In the genomic region with DNA sequence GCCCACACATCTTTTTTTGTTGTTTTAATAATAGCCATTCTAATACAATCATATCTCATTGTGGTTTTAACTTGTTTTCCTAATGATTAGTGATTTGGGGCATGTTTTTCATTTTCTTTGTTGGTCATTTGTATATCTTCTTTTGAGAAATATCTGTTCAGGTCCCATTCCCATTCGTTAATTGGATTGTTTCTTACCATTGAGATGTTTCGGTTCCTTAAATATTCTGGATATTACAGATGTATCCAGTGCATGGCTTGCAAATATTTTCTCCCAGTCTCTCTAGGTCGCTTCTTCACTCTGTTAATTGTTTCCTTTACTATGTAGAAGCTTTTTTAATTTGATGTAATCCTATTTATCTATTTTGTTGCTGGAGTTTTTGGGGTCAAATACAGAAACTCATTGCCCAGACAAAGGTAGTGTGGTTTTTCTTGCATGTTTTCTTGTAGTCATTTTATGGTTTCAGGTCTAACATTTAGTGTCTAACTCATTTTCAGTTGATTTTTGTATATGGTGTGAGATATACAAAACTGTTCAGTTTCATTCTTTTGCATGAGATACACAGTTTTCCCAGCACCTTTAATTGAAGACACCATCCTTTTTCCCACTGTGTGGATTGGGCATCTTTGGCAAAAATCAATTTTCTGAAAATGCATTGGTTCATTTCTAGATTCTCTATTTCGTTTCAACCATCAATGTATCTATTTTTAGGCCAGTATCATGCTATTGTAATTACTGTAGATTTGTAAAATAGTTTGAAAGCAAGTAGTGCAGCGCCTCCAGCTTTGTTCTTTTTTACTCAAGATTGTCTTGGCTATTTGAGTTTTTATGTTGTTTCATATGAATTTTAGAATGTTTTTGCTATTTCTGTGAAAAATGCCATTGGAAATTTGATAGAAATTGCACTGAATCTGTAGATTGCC, we compare ENCODE assay signal across 17 cellular contexts.
DNase-seq lines count a peak whose midpoint lies in the region; ATAC-seq, FAIRE-seq and TF ChIP-seq lines count a peak whose summit lies in the region.
"Had no signal": no experiment of that assay in that cellular context is flagged by ENCODE, and none has a peak within 500 bp of the region (broad histone marks: within the 10 kb centered on the region; RNA-seq: fewer than 3 reads in every experiment).

No MANE protein-coding gene starts in this region.

- H2AFZ ChIP-seq in GM12878 (ENCODE audit: control insufficient read depth, low read depth, low read length), result no peak overlapping the region
- H2AFZ ChIP-seq: GM23248 had no signal

- TF ChIP-seq POLR2A in GM12878 (IDR thresholded peaks at IDR 0.05; ENCODE audit: low read depth, low read length), result no peak

- no peak overlapping the region for H3K27ac ChIP-seq in GM12878 (ENCODE audit: control insufficient read depth, insufficient read depth)
- H3K27ac ChIP-seq: GM23248 had no signal

- no peak overlapping the region for H3K9ac ChIP-seq in GM12878 (ENCODE audit: control insufficient read depth, insufficient read depth, low read length)
- H3K9ac ChIP-seq: GM23248 had no signal

- H4K20me1 ChIP-seq in GM12878 (ENCODE audit: control insufficient read depth, insufficient read depth), result no peaks in the 10 kb centered on the region

- H3K4me3 ChIP-seq in GM12878 (no peak overlapping the region), Caco-2 (ENCODE audit: low read depth, low read length) (no peak overlapping the region)
- H3K4me3 ChIP-seq: GM23248 had no signal

- H3K36me3 ChIP-seq in GM12878 (ENCODE audit: control insufficient read depth in 2 of 2, insufficient read depth in 2 of 2, low read length in 1 of 2) (no peaks in the 10 kb centered on the region), Caco-2 (ENCODE audit: control insufficient read depth, insufficient read depth, low read length) (no peaks in the 10 kb centered on the region)

- FAIRE-seq in GM12878 (lab: Jason Lieb, UNC), result no peak
- FAIRE-seq: A204.1, H54 had no signal

- H3K27me3 Mint-ChIP-seq in Caco-2 (ENCODE audit: insufficient read depth, unreplicated experiment) (no peaks in the 10 kb centered on the region), type B pancreatic cell (no peaks in the 10 kb centered on the region)
- H3K27me3 Mint-ChIP-seq: B cell; CD4-positive, alpha-beta T cell; IgD-negative memory B cell had no signal

- SMC1A ChIA-PET in GM12878 (lab: Charles Lee; ENCODE audit: uncharacterized antibody, unreplicated experiment), result interaction anchor here (2.4 kb wide), 1 partner anchor 154 kb away, joined by 8 read pairs; no protein-coding TSS in a partner anchor

- peaks cover 3% of the 10 kb centered on the region; the same call in 1 of the 2 replicates for H3K4me1 ChIP-seq in GM12878 (ENCODE audit: control insufficient read depth, insufficient read depth, low read length)
- H3K4me1 ChIP-seq in Caco-2, result 0 out of 2 replicates have a peak, but pooled peaks cover 3% of the 10 kb centered on the region

- H3K36me3 Mint-ChIP-seq in Caco-2 (ENCODE audit: insufficient read depth, unreplicated experiment), result no peaks in the 10 kb centered on the region
- H3K36me3 Mint-ChIP-seq in type B pancreatic cell, result peaks cover 3% of the 10 kb centered on the region

- 38% methylated on average over 5 of the region's 5 CpGs for WGBS in GM12878 (ENCODE audit: insufficient coverage, insufficient replicate concordance, low lambda C conversion rate, missing lambda C conversion rate)

- intact Hi-C loops in GM12878 (cut with micrococcal nuclease; ENCODE audit: unreplicated experiment) (loop anchor here (5.0 kb wide), 1 partner anchor 153 kb away; no protein-coding TSS in a partner anchor), Caco-2 (cut with micrococcal nuclease; ENCODE audit: unreplicated experiment) (no loop called here)

- H3K4me1 Mint-ChIP-seq in Caco-2 (ENCODE audit: low read depth, unreplicated experiment), result peaks cover 7% of the 10 kb centered on the region
- peaks cover 4% of the 10 kb centered on the region for H3K4me1 Mint-ChIP-seq in type B pancreatic cell (ENCODE audit: unreplicated experiment)

- H3K9me3 ChIP-seq in GM12878 (replicated peaks; ENCODE audit: control insufficient read depth, insufficient read depth, low read length) (no peaks in the 10 kb centered on the region; the same call in 1 of the 3 replicates), Caco-2 (0 out of 2 replicates have a peak, but pooled peaks cover 4% of the 10 kb centered on the region)

- BruUV-seq in GM12878 (replicated peaks; lab: Mats Ljungman, UMichigan), result no TSS peak
- BruUV-seq in Caco-2 (replicated peaks; lab: Mats Ljungman, UMichigan), result no TSS peak

- in situ Hi-C loops in GM12878 (cut with MboI), result no loop called here

- H3K9me3 Mint-ChIP-seq in Caco-2 (ENCODE audit: unreplicated experiment) (peaks cover 31% of the 10 kb centered on the region), type B pancreatic cell (peaks cover 7% of the 10 kb centered on the region)

- no peak for TF ChIP-seq RAD21 in GM12878 (IDR thresholded peaks at IDR 0.05; ENCODE audit: insufficient read depth, low read depth, low read length)

- no peak for TF ChIP-seq CTCF in GM12878 (IDR thresholded peaks at IDR 0.05 in 2 of 3, conservative IDR thresholded peaks at IDR 0.05 in 1 of 3; ENCODE audit: control insufficient read depth in 2 of 3, extremely low read depth in 1 of 3, insufficient read depth in 1 of 3, low read depth in 3 of 3, low read length in 3 of 3)
- no peak for TF ChIP-seq CTCF in Caco-2 (IDR thresholded peaks at IDR 0.05; ENCODE audit: insufficient read depth in 1 of 2, low read depth in 1 of 2, low read length in 1 of 2, severe bottlenecking in 1 of 2, unreplicated experiment in 1 of 2)
- no peak for TF ChIP-seq CTCF in type B pancreatic cell (conservative IDR thresholded peaks at IDR 0.05)

- peak in 1 of 2 experiments; percentile 32; a peak in 2 of 4 replicates for TF ChIP-seq EP300 in GM12878 (IDR thresholded peaks at IDR 0.05; ENCODE audit: borderline replicate concordance in 1 of 2, control insufficient read depth in 1 of 2, low read depth in 2 of 2, low read length in 2 of 2)

- ATAC-seq in GM18498 (IDR thresholded peaks at IDR 0.05; ENCODE audit: unreplicated experiment), result peak; percentile 55
- peak; percentile 57 for ATAC-seq in GM19351 (IDR thresholded peaks at IDR 0.05; ENCODE audit: unreplicated experiment)
- peak; percentile 58 for ATAC-seq in HG02870 (IDR thresholded peaks at IDR 0.05; ENCODE audit: unreplicated experiment)
- peak; percentile 83 for ATAC-seq in GM12878
- ATAC-seq in HG02885 (IDR thresholded peaks at IDR 0.05; ENCODE audit: poor library complexity, unreplicated experiment), result no peak
- ATAC-seq: HCT116 had no signal

- no peak overlapping the region for H3K4me3 Mint-ChIP-seq in Caco-2 (ENCODE audit: unreplicated experiment)
- H3K4me3 Mint-ChIP-seq in type B pancreatic cell, result no peak overlapping the region
- H3K4me3 Mint-ChIP-seq: B cell; CD4-positive, alpha-beta T cell; IgD-negative memory B cell had no signal

- CTCF ChIA-PET in GM12878 (lab: Yijun Ruan, JAX) (no interaction called here), Caco-2 (lab: Charles Lee) (no interaction called here)

- H3K27me3 ChIP-seq in GM12878 (replicated peaks in 1 of 2; ENCODE audit: control insufficient read depth in 2 of 2, insufficient read depth in 2 of 2, low read length in 1 of 2) (no peaks in the 10 kb centered on the region), Caco-2 (replicated peaks; ENCODE audit: control insufficient read depth, insufficient read depth, low read length) (no peaks in the 10 kb centered on the region)

- DNase-seq in GM12878 (ENCODE audit: low read depth, low spot score), result peak; percentile 45
- no peak for DNase-seq in Caco-2
- DNase-seq in type B pancreatic cell (ENCODE audit: extremely low spot score, unreplicated experiment), result no peak
- DNase-seq: C1 segment of cervical spinal cord; CD4-positive, alpha-beta T cell; DMS79; GM23248; KG1 had no signal

- H3K79me2 ChIP-seq in GM12878 (ENCODE audit: control insufficient read depth, insufficient read depth, low read length), result no peaks in the 10 kb centered on the region

- H3K4me2 ChIP-seq in GM12878 (ENCODE audit: control insufficient read depth, insufficient read depth), result no peak overlapping the region

- RAD21 ChIA-PET in GM12878 (lab: Charles Lee; ENCODE audit: unreplicated experiment), result no interaction called here

- H3K27ac Mint-ChIP-seq in Caco-2 (ENCODE audit: unreplicated experiment), result no peak overlapping the region
- no peak overlapping the region for H3K27ac Mint-ChIP-seq in type B pancreatic cell
- H3K27ac Mint-ChIP-seq: B cell; CD4-positive, alpha-beta T cell; IgD-negative memory B cell had no signal

- POLR2A ChIA-PET in GM12878 (lab: Charles Lee) (no interaction called here), Caco-2 (lab: Charles Lee) (no interaction called here)

TF ChIP-seq in GM12878, 131 proteins besides CTCF, POLR2A, EP300 and RAD21 (continues in another document):
- peak; percentile 19 for TF ChIP-seq NFIC (IDR thresholded peaks at IDR 0.05; ENCODE audit: low read depth, low read length)
- TF ChIP-seq IKZF2 (IDR thresholded peaks at IDR 0.05), result peak; percentile 79 to 83; a peak in 3 of 4 replicates
- TF ChIP-seq USF2 (IDR thresholded peaks at IDR 0.05; ENCODE audit: borderline replicate concordance, low read depth, low read length), result no peak
- no peak for TF ChIP-seq KDM1A (IDR thresholded peaks at IDR 0.05; ENCODE audit: borderline replicate concordance)
- TF ChIP-seq BMI1 (IDR thresholded peaks at IDR 0.05; ENCODE audit: borderline replicate concordance), result peak; percentile 55; the same call in 1 of the 2 replicates
- TF ChIP-seq RFX5 (IDR thresholded peaks at IDR 0.05; ENCODE audit: low read depth, low read length), result no peak
- peak; percentile 49; the same call in 1 of the 2 replicates for TF ChIP-seq SPI1 (IDR thresholded peaks at IDR 0.05; ENCODE audit: borderline replicate concordance, insufficient read depth, low read depth, low read length)
- TF ChIP-seq POLR2AphosphoS5 (IDR thresholded peaks at IDR 0.05; ENCODE audit: low read length), result no peak
- peak; percentile 61 for TF ChIP-seq IKZF1 (conservative IDR thresholded peaks at IDR 0.05)
- peak; percentile 32 for TF ChIP-seq FOXM1 (IDR thresholded peaks at IDR 0.05; ENCODE audit: low read depth, low read length)
